ENCODE assay signal across 9 cellular contexts in the genomic region with DNA sequence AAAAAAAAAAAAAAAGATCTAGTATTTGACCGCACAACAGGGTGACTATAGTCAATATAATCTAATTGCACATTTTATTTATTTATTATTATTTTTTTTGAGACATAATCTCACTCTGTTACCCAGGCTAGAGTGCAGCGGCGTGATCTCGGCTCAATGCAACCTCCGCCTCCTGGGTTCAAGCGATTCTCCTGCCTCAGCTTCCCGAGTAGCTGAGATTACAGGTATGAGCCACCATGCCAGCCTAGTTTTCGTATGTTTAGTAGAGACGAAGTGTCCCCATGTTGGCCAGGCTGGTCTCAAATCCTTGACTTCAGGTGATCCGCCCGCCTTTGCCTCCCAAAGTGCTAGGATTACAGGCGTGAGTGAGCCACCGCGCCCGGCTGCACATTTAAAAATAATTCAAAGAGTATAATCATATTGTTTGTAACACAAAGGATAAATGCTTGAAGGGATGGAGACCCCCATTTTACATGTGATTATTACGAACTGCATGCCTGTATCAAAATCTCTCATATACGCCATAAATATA. TPM values are rescaled to one million over a fixed set of nuclear protein-coding genes. Genes with fewer than 3 reads are reported as not detected.
DNase-seq lines count a peak whose midpoint lies in the region; ATAC-seq and TF ChIP-seq lines count a peak whose summit lies in the region.
"Had no signal": no experiment of that assay in that cellular context is flagged by ENCODE, and none has a peak within 500 bp of the region (broad histone marks: within the 10 kb centered on the region; RNA-seq: fewer than 3 reads in every experiment).

No MANE protein-coding gene starts in this region.

- H3K27me3 ChIP-seq in lung (ENCODE audit: control insufficient read depth, insufficient read depth) = no peaks in the 10 kb centered on the region
- H3K27me3 ChIP-seq in upper lobe of right lung = no peaks in the 10 kb centered on the region

- H3K9me3 ChIP-seq in lung (ENCODE audit: control insufficient read depth in 2 of 2, insufficient read depth in 1 of 2, low read length in 1 of 2) (no peaks in the 10 kb centered on the region), upper lobe of right lung (no peaks in the 10 kb centered on the region)

- intact Hi-C loops in upper lobe of right lung (cut with DNase I) = no loop called here

- ATAC-seq in lung (ENCODE audit: insufficient read depth, low FRiP score) (no peak), upper lobe of right lung (no peak), HG02884 (IDR thresholded peaks at IDR 0.05; ENCODE audit: unreplicated experiment) (no peak)

- H3K36me3 Mint-ChIP-seq in activated naive CD4-positive, alpha-beta T cell treated with anti-CD3 and anti-CD28 coated beads, Interleukin-2, amount 50 U/mL, for 24 hours = peaks cover 4% of the 10 kb centered on the region

- H3K9me3 Mint-ChIP-seq in activated naive CD4-positive, alpha-beta T cell treated with anti-CD3 and anti-CD28 coated beads, Interleukin-2, amount 50 U/mL, for 24 hours = no peaks in the 10 kb centered on the region

- in situ Hi-C loops in astrocyte of the cerebellum (cut with HindIII; ENCODE audit: low sequenced_read_pairs) = no loop called here

- H3K4me1 ChIP-seq in lung (ENCODE audit: control insufficient read depth in 2 of 2, insufficient read depth in 2 of 2, low read length in 2 of 2) = peaks cover 0 to 2% of the 10 kb centered on the region in 2 donors
- H3K4me1 ChIP-seq in upper lobe of right lung = peaks cover 4% of the 10 kb centered on the region

- no peak for TF ChIP-seq CTCF in astrocyte of the cerebellum (IDR thresholded peaks at IDR 0.05; ENCODE audit: low read depth, low read length, missing control alignments)
- no peak for TF ChIP-seq CTCF in lung (IDR thresholded peaks at IDR 0.05; ENCODE audit: control extremely low read depth, extremely low read depth)
- TF ChIP-seq CTCF in upper lobe of right lung (IDR thresholded peaks at IDR 0.05) = no peak

- peaks cover 15% of the 10 kb centered on the region for H3K4me1 Mint-ChIP-seq in activated naive CD4-positive, alpha-beta T cell treated with anti-CD3 and anti-CD28 coated beads, Interleukin-2, amount 50 U/mL, for 24 hours

- 36 to 41% methylated on average over 17 of the region's 17 CpGs for WGBS in lung, 2 donors

- DNase-seq in activated naive CD4-positive, alpha-beta T cell treated with Interleukin-2 at 50 U/mL for 16 hours = no peak
- DNase-seq in astrocyte of the cerebellum (ENCODE audit: low read depth) (no peak), lung (ENCODE audit: low spot score) (no peak), upper lobe of right lung (no peak), T-helper 9 cell (no peak), SW480 (ENCODE audit: low spot score) (no peak)

- H3K27ac ChIP-seq in lung (ENCODE audit: low read depth in 1 of 2, low read length in 1 of 2) (no peak overlapping the region), upper lobe of right lung (peak overlapping the region; percentile 79)

- peak overlapping the region; percentile 96 for H3K4me3 ChIP-seq in astrocyte of the cerebellum (ENCODE audit: low read depth, low read length)
- H3K4me3 ChIP-seq in lung = peak overlapping the region; percentile 10
- H3K4me3 ChIP-seq in upper lobe of right lung = peak overlapping the region; percentile 98

- H3K4me3 Mint-ChIP-seq in activated naive CD4-positive, alpha-beta T cell treated with anti-CD3 and anti-CD28 coated beads, Interleukin-2, amount 50 U/mL, for 24 hours = peak overlapping the region; percentile 93

- no peaks in the 10 kb centered on the region for H3K27me3 Mint-ChIP-seq in activated naive CD4-positive, alpha-beta T cell treated with anti-CD3 and anti-CD28 coated beads, Interleukin-2, amount 50 U/mL, for 24 hours

- no peak overlapping the region for H3K27ac Mint-ChIP-seq in activated naive CD4-positive, alpha-beta T cell treated with anti-CD3 and anti-CD28 coated beads, Interleukin-2, amount 50 U/mL, for 24 hours

- H3K36me3 ChIP-seq in lung (ENCODE audit: control insufficient read depth in 2 of 2, insufficient read depth in 2 of 2, low read length in 2 of 2) (peaks cover 0 to 13% of the 10 kb centered on the region in 2 donors), upper lobe of right lung (peaks cover 24% of the 10 kb centered on the region)

RNA-seq across cellular contexts. Expression of gene ANKS3, which starts 0.8 kb away (rescaled TPM):
- 10 to 100 TPM; 23.5 to 25.3 TPM for total RNA-seq in lung
- polyA plus RNA-seq in lung = 10 to 100 TPM; 12.6 to 26.3 TPM
- total RNA-seq in upper lobe of right lung = 20.6 TPM

RNA-seq across cellular contexts. Expression of gene DNAAF8, which starts 1.1 kb away (rescaled TPM):
- total RNA-seq in lung = 10 to 100 TPM in 1 of 2 donors, 1 to 10 TPM in 1; 5.1 to 11.3 TPM
- 1 to 10 TPM; 4.3 to 4.9 TPM for polyA plus RNA-seq in lung
- 0.58 TPM for total RNA-seq in upper lobe of right lung

RNA-seq across cellular contexts. Expression of gene ZNF500, which starts 33.7 kb away (rescaled TPM):
- total RNA-seq in lung (10 to 100 TPM; 13.7 to 14.6 TPM), upper lobe of right lung (15.7 TPM)
- 10 to 100 TPM in 1 of 2 donors, 1 to 10 TPM in 1; 7.5 to 10.7 TPM for polyA plus RNA-seq in lung

RNA-seq across cellular contexts. Expression of gene NUDT16L1, which starts 39.9 kb away (rescaled TPM):
- 10 to 100 TPM; 34.7 to 41.3 TPM for total RNA-seq in lung
- polyA plus RNA-seq in lung = 10 to 100 TPM; 27.8 to 29.8 TPM
- 24.0 TPM for total RNA-seq in upper lobe of right lung

RNA-seq across cellular contexts. Expression of gene SEPTIN12, which starts 54.9 kb away (rescaled TPM):
- total RNA-seq in lung = not detected
- polyA plus RNA-seq in lung = not detected
- total RNA-seq in upper lobe of right lung = not detected
- total RNA-seq: NCI-H460 had no signal

Comparison
In these comparisons a context has a peak if more than half of its experiments do, and no peak if none do; other contexts are left out.
1. H3K4me3 ChIP-seq: peak in every context shown above with its lines; median percentile 98 in upper lobe of right lung; 96 in astrocyte of the cerebellum; 10 in lung.